In the genomic region with DNA sequence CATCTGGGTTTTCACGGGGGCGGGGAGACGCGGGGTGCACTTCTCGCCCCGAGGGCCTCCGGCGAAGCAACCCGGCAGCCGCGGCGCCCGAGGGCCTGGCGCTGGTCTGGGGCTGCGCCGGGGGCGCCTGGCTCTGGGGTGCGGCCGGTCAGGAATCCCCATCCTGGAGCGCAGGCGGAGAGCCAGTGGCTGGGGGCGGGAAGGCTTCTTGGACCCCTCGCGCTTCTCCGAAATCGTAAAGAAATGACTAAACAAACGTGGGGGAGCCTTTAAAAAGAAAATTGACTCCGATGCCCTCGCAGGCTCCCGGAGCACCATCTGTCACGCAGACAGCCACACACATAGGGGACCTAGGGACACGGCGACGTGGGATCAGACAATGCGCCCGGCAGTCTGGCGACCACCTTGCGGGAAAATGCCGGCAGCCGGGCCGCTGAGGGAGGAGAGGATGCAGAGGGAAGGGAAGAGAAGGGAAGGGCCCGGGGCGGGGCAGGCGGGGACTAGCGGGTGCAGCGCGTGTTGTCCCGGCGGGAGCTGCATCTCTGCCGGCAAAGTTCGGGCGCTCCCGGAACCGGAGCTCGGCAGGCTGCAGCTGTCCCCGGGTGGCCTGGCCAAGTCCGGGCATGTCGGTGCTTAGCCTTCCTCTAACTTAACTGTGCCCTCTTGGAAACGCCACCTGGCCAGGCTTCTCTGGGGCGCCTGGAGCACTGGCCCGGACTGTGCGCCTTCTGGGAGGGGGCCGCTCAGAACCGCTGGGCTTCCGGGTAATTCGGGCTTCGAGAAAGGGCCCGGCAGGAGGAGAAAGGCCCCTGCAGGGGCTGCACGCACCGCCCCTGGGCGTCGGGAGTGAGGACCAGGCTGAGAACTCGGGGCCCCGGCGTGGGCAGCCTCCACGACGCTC, we compare ENCODE assay signal across 7 cellular contexts. TPM values are rescaled to one million over a fixed set of nuclear protein-coding genes. Genes with fewer than 3 reads are reported as not detected.
DNase-seq lines count a peak whose midpoint lies in the region; ATAC-seq, FAIRE-seq and TF ChIP-seq lines count a peak whose summit lies in the region.

No MANE protein-coding gene starts in this region.

- H3K9me3 ChIP-seq in duodenal mucosa (ENCODE audit: control insufficient read depth in 1 of 2, low read length in 2 of 2): no peaks in the 10 kb centered on the region
- no peaks in the 10 kb centered on the region for H3K9me3 ChIP-seq in upper lobe of left lung

- TF ChIP-seq POLR2A in GM12891 (IDR thresholded peaks at IDR 0.05; ENCODE audit: low read depth, low read length) (no peak), upper lobe of left lung (IDR thresholded peaks at IDR 0.05) (no peak)

- peak; percentile 52 to 54 for ATAC-seq in upper lobe of left lung (ENCODE audit: low FRiP score in 2 of 2)

- no peak for TF ChIP-seq EP300 in upper lobe of left lung (IDR thresholded peaks at IDR 0.05)

- H3K27me3 ChIP-seq in duodenal mucosa (ENCODE audit: control insufficient read depth in 1 of 2, insufficient read depth in 2 of 2, low read length in 2 of 2): peaks cover 66 to 71% of the 10 kb centered on the region in 2 donors
- H3K27me3 ChIP-seq in upper lobe of left lung: peaks cover 3 to 44% (median 30%) of the 10 kb centered on the region in 4 donors

- H3K4me1 ChIP-seq in duodenal mucosa (ENCODE audit: control insufficient read depth in 1 of 2, insufficient read depth in 2 of 2, low read length in 2 of 2) (peaks cover 10 to 11% of the 10 kb centered on the region in 2 donors), upper lobe of left lung (peaks cover 23 to 27% (median 25%) of the 10 kb centered on the region in 4 donors)

- H3K4me3 ChIP-seq in duodenal mucosa (ENCODE audit: low read depth in 1 of 2, low read length in 2 of 2) (peak overlapping the region; percentile 44 to 46), upper lobe of left lung (peak overlapping the region in 3 of 4 donors; percentile 23 to 42 (median 40))

- FAIRE-seq in GM12891 (lab: Jason Lieb, UNC) (no peak), GM19239 (lab: Jason Lieb, UNC) (no peak)

- H3K27ac ChIP-seq in duodenal mucosa (ENCODE audit: low read depth, low read length): no peak overlapping the region
- no peak overlapping the region for H3K27ac ChIP-seq in upper lobe of left lung

- H3K36me3 ChIP-seq in duodenal mucosa (ENCODE audit: control insufficient read depth in 1 of 2, insufficient read depth in 2 of 2, low read length in 2 of 2) (no peaks in the 10 kb centered on the region), upper lobe of left lung (no peaks in the 10 kb centered on the region)

- no peak overlapping the region for H3K9ac ChIP-seq in duodenal mucosa (ENCODE audit: low read depth in 1 of 2, low read length in 2 of 2)

- no peak for TF ChIP-seq CTCF in upper lobe of left lung (IDR thresholded peaks at IDR 0.05)

- 4% methylated on average over 38 to 66 of the region's 77 CpGs for WGBS in upper lobe of left lung, 2 donors

- DNase-seq in GM12891 (ENCODE audit: insufficient read length, low spot score) (peak; percentile 22), NCI-H510A (lab: John Stamatoyannopoulos, UW) (peak; percentile 76), midbrain (lab: John Stamatoyannopoulos, UW) (peak; percentile 39), upper lobe of left lung (peak; percentile 34 to 88), GM19239 (ENCODE audit: insufficient read length, low spot score) (no peak), NCI-H2196 treated with DMSO at 0.1 percent for 48 hours (lab: John Stamatoyannopoulos, UW; ENCODE audit: unreplicated experiment) (no peak)

TF ChIP-seq in GM12891, 5 proteins besides CTCF, POLR2A, EP300 and RAD21:
- TF ChIP-seq PAX5 (IDR thresholded peaks at IDR 0.05; ENCODE audit: insufficient read depth, low read length, severe bottlenecking): no peak
- no peak for TF ChIP-seq SPI1 (IDR thresholded peaks at IDR 0.05; ENCODE audit: low read depth, low read length)
- TF ChIP-seq POU2F2 (IDR thresholded peaks at IDR 0.05; ENCODE audit: low read depth, low read length): no peak
- TF ChIP-seq POLR2AphosphoS5 (IDR thresholded peaks at IDR 0.05; ENCODE audit: low read depth, low read length): no peak
- TF ChIP-seq TAF1 (IDR thresholded peaks at IDR 0.05; ENCODE audit: low read depth, low read length): no peak

RNA-seq across cellular contexts. Expression of gene NHLH2, which starts 1.9 kb away (rescaled TPM):
- polyA plus RNA-seq in GM12891 (2012; ENCODE audit: low read depth, missing spikeins): not detected
- total RNA-seq in upper lobe of left lung: 1 to 10 TPM in 1 of 6 donors, under 1 TPM in 3, not detected in 2; 0.30 to 1.3 (median 0.41) TPM

Comparison
In these comparisons a context has a peak if more than half of its experiments do, and no peak if none do; other contexts are left out.
1. DNase-seq: peak in GM12891 (single experiment), NCI-H510A (single experiment), midbrain (single experiment) and upper lobe of left lung (2 of 2); none in GM19239 (single experiment) and NCI-H2196 treated with DMSO at 0.1 percent for 48 hours (single experiment).